ENCODE assay signal across 7 cellular contexts in genomic region chr1:184805667-184806295, GRCh38. TPM values are rescaled to one million over a fixed set of nuclear protein-coding genes. Genes with fewer than 3 reads are reported as not detected.
DNase-seq lines count a peak whose midpoint lies in the region; ATAC-seq, FAIRE-seq and TF ChIP-seq lines count a peak whose summit lies in the region.

No MANE protein-coding gene starts in this region.

- intact Hi-C loops in sciatic nerve (cut with DNase I): loop anchor here (10.0 kb wide), 1 partner anchor 169 kb away; the partner anchor contains the start of gene NIBAN1

- H4K20me1 ChIP-seq in astrocyte (ENCODE audit: insufficient read depth, low read length): no peaks in the 10 kb centered on the region
- H4K20me1 ChIP-seq in hepatocyte (ENCODE audit: insufficient read depth, poor library complexity, severe bottlenecking): no peaks in the 10 kb centered on the region

- 30% methylated on average over 13 of the region's 13 CpGs for WGBS in hepatocyte (ENCODE audit: low lambda C conversion rate, missing lambda C conversion rate)

- H3K27ac Mint-ChIP-seq in astrocyte (ENCODE audit: unreplicated experiment): no peak overlapping the region

- H3K79me2 ChIP-seq in astrocyte (ENCODE audit: insufficient read depth, low read length) (no peaks in the 10 kb centered on the region), hepatocyte (no peaks in the 10 kb centered on the region)

- no peak for FAIRE-seq in astrocyte (lab: Jason Lieb, UNC)

- no peaks in the 10 kb centered on the region for H3K9me3 Mint-ChIP-seq in astrocyte (ENCODE audit: unreplicated experiment)

- no peak overlapping the region for H3K4me3 ChIP-seq in astrocyte (ENCODE audit: insufficient read depth, low read depth, low read length)
- H3K4me3 ChIP-seq in hepatocyte: no peak overlapping the region

- no peak overlapping the region for H3K4me3 Mint-ChIP-seq in astrocyte (ENCODE audit: unreplicated experiment)

- H3K36me3 ChIP-seq in astrocyte (ENCODE audit: insufficient read depth, low read length) (no peaks in the 10 kb centered on the region), hepatocyte (replicated peaks; ENCODE audit: insufficient read depth, low read depth) (no peaks in the 10 kb centered on the region)

- H3K9ac ChIP-seq in astrocyte (ENCODE audit: low read length): no peak overlapping the region

- H3K27me3 ChIP-seq in astrocyte (ENCODE audit: insufficient read depth, low read length): no peaks in the 10 kb centered on the region
- no peaks in the 10 kb centered on the region for H3K27me3 ChIP-seq in hepatocyte

- ATAC-seq in GM18499 (IDR thresholded peaks at IDR 0.05; ENCODE audit: insufficient read depth, unreplicated experiment): peak; percentile 74
- peak; percentile 91 for ATAC-seq in HG02885 (IDR thresholded peaks at IDR 0.05; ENCODE audit: poor library complexity, unreplicated experiment)
- peak; percentile 92 for ATAC-seq in sciatic nerve

- DNase-seq in NCI-H187 (lab: John Stamatoyannopoulos, UW) (peak; percentile 91 to 93), T-helper 9 cell (peak; percentile 83), astrocyte (ENCODE audit: low read depth) (peak; percentile 53), hepatocyte (ENCODE audit: low spot score) (peak; percentile 92), sciatic nerve (ENCODE audit: low spot score) (peak; percentile 95)

- TF ChIP-seq CTCF in astrocyte (IDR thresholded peaks at IDR 0.05; ENCODE audit: insufficient read depth, low read depth, low read length): peak; percentile 95
- TF ChIP-seq CTCF in hepatocyte (IDR thresholded peaks at IDR 0.05; ENCODE audit: poor library complexity): peak; percentile 98

- no peaks in the 10 kb centered on the region for H3K9me2 ChIP-seq in hepatocyte (replicated peaks; ENCODE audit: insufficient read depth)

- no peak overlapping the region for H3K4me2 ChIP-seq in astrocyte (ENCODE audit: low read length)
- H3K4me2 ChIP-seq in hepatocyte: no peak overlapping the region

- H3K4me1 ChIP-seq in astrocyte (ENCODE audit: insufficient read depth, low read length) (no peaks in the 10 kb centered on the region), hepatocyte (ENCODE audit: insufficient read depth) (no peaks in the 10 kb centered on the region)

- no peaks in the 10 kb centered on the region for H3K4me1 Mint-ChIP-seq in astrocyte (ENCODE audit: low read depth, unreplicated experiment)

- H3K27ac ChIP-seq in astrocyte (ENCODE audit: low read depth, low read length): no peak overlapping the region
- no peak overlapping the region for H3K27ac ChIP-seq in hepatocyte

- H2AFZ ChIP-seq in astrocyte (ENCODE audit: low read depth, low read length): peak overlapping the region; percentile 13
- H2AFZ ChIP-seq in hepatocyte: no peak overlapping the region

- H3K9me3 ChIP-seq in astrocyte (ENCODE audit: insufficient read depth, low read depth, low read length): no peaks in the 10 kb centered on the region
- no peaks in the 10 kb centered on the region for H3K9me3 ChIP-seq in hepatocyte (ENCODE audit: low read depth)

- no peaks in the 10 kb centered on the region for H3K27me3 Mint-ChIP-seq in astrocyte (ENCODE audit: low read depth, unreplicated experiment)

- H3K36me3 Mint-ChIP-seq in astrocyte (ENCODE audit: low read depth, unreplicated experiment): no peaks in the 10 kb centered on the region

RNA-seq across cellular contexts. Expression of gene EDEM3, which starts 51.1 kb away (rescaled TPM):
- total RNA-seq in astrocyte: 31.8 and 36.7 TPM in 2 replicates
- total RNA-seq in hepatocyte: 50.8 and 54.1 TPM in 2 replicates
- 14.9 and 16.5 TPM in 2 replicates for polyA plus RNA-seq in hepatocyte
- total RNA-seq in sciatic nerve: 46.0 TPM
